ENCODE assay signal across 12 cellular contexts in the genomic region with DNA sequence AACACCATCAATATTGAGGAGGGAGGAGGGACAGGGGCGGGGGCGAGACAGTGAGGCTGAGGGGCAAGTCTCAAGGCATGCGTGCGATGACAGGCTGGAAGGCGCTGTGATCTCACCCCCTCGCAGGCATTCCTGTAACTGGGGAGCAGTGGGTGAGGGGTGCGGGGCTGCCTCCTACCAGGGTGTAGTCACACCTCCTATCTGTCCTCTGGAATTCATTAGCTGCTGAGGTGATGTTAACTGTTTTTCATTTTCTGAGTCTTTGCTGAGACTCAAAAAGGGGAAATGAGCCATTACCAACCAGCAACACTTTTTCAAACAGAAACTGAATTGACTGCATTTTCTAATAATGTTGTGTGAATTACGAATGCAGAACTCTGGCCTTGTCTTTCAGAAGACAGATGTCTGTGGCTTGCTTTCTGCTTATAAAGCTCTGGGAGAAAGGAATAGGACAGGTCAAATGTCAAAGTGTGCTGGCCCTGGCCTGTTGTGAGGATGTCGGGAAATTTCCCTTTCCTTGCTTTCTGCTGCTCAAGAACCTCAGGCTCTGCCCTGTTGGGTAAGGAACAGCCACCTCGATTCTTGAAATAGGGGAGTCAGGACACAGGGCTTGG. TPM values are rescaled to one million over a fixed set of nuclear protein-coding genes. Genes with fewer than 3 reads are reported as not detected.
DNase-seq lines count a peak whose midpoint lies in the region; ATAC-seq and TF ChIP-seq lines count a peak whose summit lies in the region.
"Had no signal": no experiment of that assay in that cellular context is flagged by ENCODE, and none has a peak within 500 bp of the region (broad histone marks: within the 10 kb centered on the region; RNA-seq: fewer than 3 reads in every experiment).

No MANE protein-coding gene starts in this region.

- H3K27me3 ChIP-seq in GM06990 (replicated peaks; ENCODE audit: control insufficient read depth, insufficient read depth, low read length): no peaks in the 10 kb centered on the region
- H3K27me3 ChIP-seq in CD4-positive, alpha-beta T cell (ENCODE audit: control insufficient read depth, insufficient read depth, low read length): no peaks in the 10 kb centered on the region
- no peaks in the 10 kb centered on the region for H3K27me3 ChIP-seq in right atrium auricular region

- DNase-seq in GM06990 (ENCODE audit: extremely low read depth, insufficient read length): peak; percentile 79
- DNase-seq in CD4-positive, alpha-beta T cell: no peak
- DNase-seq in activated T-cell treated with anti-CD3 and anti-CD28 coated beads for 4 hours: no peak
- no peak for DNase-seq in chondrocyte (ENCODE audit: low spot score)
- no peak for DNase-seq in right atrium auricular region (ENCODE audit: low spot score)
- DNase-seq: amygdala, mammary epithelial cell, NCI-H748 treated with DMSO at 0.1 percent for 48 hours had no signal

- H3K4me1 Mint-ChIP-seq in dendritic cell treated with granulocyte-macrophage colony-stimulating factor and Interleukin-4, amounts not matched to agents 40 ng/mL and 50 ng/mL, for 4 days (ENCODE audit: low read depth): peaks cover 91% of the 10 kb centered on the region
- H3K4me1 Mint-ChIP-seq in CD4-positive, alpha-beta T cell (ENCODE audit: low read depth): peaks cover 6% of the 10 kb centered on the region
- peaks cover 3% of the 10 kb centered on the region for H3K4me1 Mint-ChIP-seq in chondrocyte (ENCODE audit: low read depth)

- no peak for TF ChIP-seq CTCF in GM06990 (IDR thresholded peaks at IDR 0.05; ENCODE audit: insufficient read depth, low read length, poor library complexity, severe bottlenecking)
- no peak for TF ChIP-seq CTCF in CD4-positive, alpha-beta T cell (IDR thresholded peaks at IDR 0.05)
- TF ChIP-seq CTCF in chondrocyte (IDR thresholded peaks at IDR 0.05): no peak
- TF ChIP-seq CTCF in right atrium auricular region (IDR thresholded peaks at IDR 0.05): no peak

- no peaks in the 10 kb centered on the region for H3K36me3 ChIP-seq in GM06990 (ENCODE audit: control insufficient read depth, insufficient read depth, low read length)
- H3K36me3 ChIP-seq in right atrium auricular region: no peaks in the 10 kb centered on the region

- H3K4me3 ChIP-seq in GM06990 (replicated peaks; ENCODE audit: low read depth, low read length) (no peak overlapping the region), right atrium auricular region (no peak overlapping the region)

- no peaks in the 10 kb centered on the region for H3K9me3 ChIP-seq in CD4-positive, alpha-beta T cell (ENCODE audit: control insufficient read depth, low read length)
- H3K9me3 ChIP-seq in right atrium auricular region: no peaks in the 10 kb centered on the region

- H3K36me3 Mint-ChIP-seq in dendritic cell treated with granulocyte-macrophage colony-stimulating factor and Interleukin-4, amounts not matched to agents 40 ng/mL and 50 ng/mL, for 4 days (ENCODE audit: low read depth): no peaks in the 10 kb centered on the region
- no peaks in the 10 kb centered on the region for H3K36me3 Mint-ChIP-seq in CD4-positive, alpha-beta T cell (ENCODE audit: low read depth)
- H3K36me3 Mint-ChIP-seq in chondrocyte (ENCODE audit: low read depth): no peaks in the 10 kb centered on the region

- CTCF ChIA-PET in CD4-positive, alpha-beta T cell (lab: Charles Lee): interaction anchor here (1.5 kb wide), 1 partner anchor 54 kb away, joined by 3 read pairs; a partner anchor contains a TSS

- H3K4me1 ChIP-seq in right atrium auricular region: peaks cover 0 to 8% of the 10 kb centered on the region in 2 donors

- ATAC-seq in GM21367 (IDR thresholded peaks at IDR 0.05; ENCODE audit: unreplicated experiment) (peak; percentile 52), HG03354 (IDR thresholded peaks at IDR 0.05; ENCODE audit: poor library complexity, severe bottlenecking, unreplicated experiment) (peak; percentile 52)
- ATAC-seq in CD4-positive, alpha-beta T cell (ENCODE audit: poor library complexity): no peak
- ATAC-seq: activated CD4-positive, CD25-positive, alpha-beta regulatory T cell treated with anti-CD3 and anti-CD28 coated beads, Interleukin-2, amount 50 U/mL, for 24 hours had no signal

- H3K9me3 Mint-ChIP-seq in dendritic cell treated with granulocyte-macrophage colony-stimulating factor and Interleukin-4, amounts not matched to agents 40 ng/mL and 50 ng/mL, for 4 days: no peaks in the 10 kb centered on the region
- H3K9me3 Mint-ChIP-seq in CD4-positive, alpha-beta T cell: no peaks in the 10 kb centered on the region
- no peaks in the 10 kb centered on the region for H3K9me3 Mint-ChIP-seq in chondrocyte (ENCODE audit: low read depth)

- no peak overlapping the region for H3K4me3 Mint-ChIP-seq in dendritic cell treated with granulocyte-macrophage colony-stimulating factor and Interleukin-4, amounts not matched to agents 40 ng/mL and 50 ng/mL, for 4 days
- H3K4me3 Mint-ChIP-seq in CD4-positive, alpha-beta T cell: no peak overlapping the region
- no peak overlapping the region for H3K4me3 Mint-ChIP-seq in chondrocyte (ENCODE audit: unreplicated experiment)

- H3K27ac Mint-ChIP-seq in dendritic cell treated with granulocyte-macrophage colony-stimulating factor and Interleukin-4, amounts not matched to agents 40 ng/mL and 50 ng/mL, for 4 days: peak overlapping the region; percentile 91
- H3K27ac Mint-ChIP-seq in CD4-positive, alpha-beta T cell: no peak overlapping the region
- H3K27ac Mint-ChIP-seq in chondrocyte (ENCODE audit: unreplicated experiment): no peak overlapping the region

- intact Hi-C loops in dendritic cell treated with granulocyte-macrophage colony-stimulating factor and Interleukin-4, amounts not matched to agents 40 ng/mL and 50 ng/mL, for 4 days (cut with micrococcal nuclease): loop anchor here (2.0 kb wide), 1 partner anchor 14 kb away; no protein-coding TSS in a partner anchor
- intact Hi-C loops in CD4-positive, alpha-beta T cell (cut with DNase I, micrococcal nuclease): loop anchor here (10.0 kb wide), 2 partner anchors 58 to 982 kb away; a partner anchor contains a TSS

- no peaks in the 10 kb centered on the region for H3K27me3 Mint-ChIP-seq in dendritic cell treated with granulocyte-macrophage colony-stimulating factor and Interleukin-4, amounts not matched to agents 40 ng/mL and 50 ng/mL, for 4 days
- H3K27me3 Mint-ChIP-seq in CD4-positive, alpha-beta T cell: peaks cover 21% of the 10 kb centered on the region
- peaks cover 43% of the 10 kb centered on the region for H3K27me3 Mint-ChIP-seq in chondrocyte (ENCODE audit: low read depth)

- POLR2A ChIA-PET in CD4-positive, alpha-beta T cell (lab: Charles Lee): no interaction called here

- no peak overlapping the region for H3K27ac ChIP-seq in CD4-positive, alpha-beta T cell (ENCODE audit: low read depth, low read length)
- peak overlapping the region in 1 of 2 donors; percentile 31 for H3K27ac ChIP-seq in right atrium auricular region

RNA-seq across cellular contexts. Expression of a gene that starts 23.7 kb away (rescaled TPM):
- 1 to 10 TPM; 4.6 to 5.2 TPM for total RNA-seq in CD4-positive, alpha-beta T cell
- total RNA-seq in chondrocyte (not detected in 3 replicates), right atrium auricular region (1 to 10 TPM; 3.9 to 4.4 TPM)

RNA-seq across cellular contexts. Expression of a gene that starts 53.9 kb away (rescaled TPM):
- total RNA-seq in CD4-positive, alpha-beta T cell: 1 to 10 TPM; 2.3 to 2.5 TPM
- total RNA-seq in chondrocyte (2.4 to 3.8 TPM (median 2.7 TPM) in 3 replicates), right atrium auricular region (1 to 10 TPM; 1.8 to 2.9 TPM)
